ENCODE assay signal across 1 cellular context in the genomic region with DNA sequence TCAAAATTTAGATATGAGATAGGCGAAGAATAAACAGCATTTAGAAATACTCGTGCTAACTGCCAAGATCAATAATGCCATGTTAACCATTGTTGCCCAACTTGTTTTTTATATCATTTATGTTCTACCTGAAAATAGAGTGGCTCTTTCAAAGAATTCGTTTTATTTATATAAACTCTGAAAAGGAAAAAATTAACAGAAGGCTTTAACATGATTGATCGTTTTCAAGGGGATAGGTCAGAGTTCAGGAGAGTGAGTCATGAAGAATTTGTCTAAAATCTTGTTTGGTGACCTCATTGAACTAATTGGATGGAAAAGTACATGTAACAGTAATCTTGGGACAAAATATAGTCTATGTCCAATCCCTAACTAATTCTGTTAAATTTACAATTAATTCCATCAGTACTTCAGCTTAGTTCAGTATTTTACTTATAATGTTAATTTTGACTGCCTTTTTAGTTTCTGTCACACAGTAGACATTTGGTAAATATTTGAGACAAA.
TF ChIP-seq lines count a peak whose summit lies in the region.

No MANE protein-coding gene starts in this region.

TF ChIP-seq in HepG2, 621 proteins besides CTCF, POLR2A, EP300 and RAD21 (continued from another document):
- no peak for TF ChIP-seq FOXC1 (CRISPR knock-in tag; IDR thresholded peaks at IDR 0.05; ENCODE audit: borderline replicate concordance)
- TF ChIP-seq, protein P1, sequence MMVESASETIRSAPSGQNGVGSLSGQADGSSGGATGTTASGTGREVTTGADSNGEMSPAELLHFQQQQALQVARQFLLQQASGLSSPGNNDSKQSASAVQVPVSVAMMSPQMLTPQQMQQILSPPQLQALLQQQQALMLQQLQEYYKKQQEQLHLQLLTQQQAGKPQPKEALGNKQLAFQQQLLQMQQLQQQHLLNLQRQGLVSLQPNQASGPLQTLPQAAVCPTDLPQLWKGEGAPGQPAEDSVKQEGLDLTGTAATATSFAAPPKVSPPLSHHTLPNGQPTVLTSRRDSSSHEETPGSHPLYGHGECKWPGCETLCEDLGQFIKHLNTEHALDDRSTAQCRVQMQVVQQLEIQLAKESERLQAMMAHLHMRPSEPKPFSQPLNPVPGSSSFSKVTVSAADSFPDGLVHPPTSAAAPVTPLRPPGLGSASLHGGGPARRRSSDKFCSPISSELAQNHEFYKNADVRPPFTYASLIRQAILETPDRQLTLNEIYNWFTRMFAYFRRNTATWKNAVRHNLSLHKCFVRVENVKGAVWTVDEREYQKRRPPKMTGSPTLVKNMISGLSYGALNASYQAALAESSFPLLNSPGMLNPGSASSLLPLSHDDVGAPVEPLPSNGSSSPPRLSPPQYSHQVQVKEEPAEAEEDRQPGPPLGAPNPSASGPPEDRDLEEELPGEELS (CRISPR knock-in tag; IDR thresholded peaks at IDR 0.05) = peak; percentile 69; the same call in 1 of the 2 replicates
- TF ChIP-seq, protein P2, sequence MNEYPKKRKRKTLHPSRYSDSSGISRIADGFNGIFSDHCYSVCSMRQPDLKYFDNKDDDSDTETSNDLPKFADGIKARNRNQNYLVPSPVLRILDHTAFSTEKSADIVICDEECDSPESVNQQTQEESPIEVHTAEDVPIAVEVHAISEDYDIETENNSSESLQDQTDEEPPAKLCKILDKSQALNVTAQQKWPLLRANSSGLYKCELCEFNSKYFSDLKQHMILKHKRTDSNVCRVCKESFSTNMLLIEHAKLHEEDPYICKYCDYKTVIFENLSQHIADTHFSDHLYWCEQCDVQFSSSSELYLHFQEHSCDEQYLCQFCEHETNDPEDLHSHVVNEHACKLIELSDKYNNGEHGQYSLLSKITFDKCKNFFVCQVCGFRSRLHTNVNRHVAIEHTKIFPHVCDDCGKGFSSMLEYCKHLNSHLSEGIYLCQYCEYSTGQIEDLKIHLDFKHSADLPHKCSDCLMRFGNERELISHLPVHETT (CRISPR knock-in tag; conservative IDR thresholded peaks at IDR 0.05) = no peak
- TF ChIP-seq, protein P3, sequence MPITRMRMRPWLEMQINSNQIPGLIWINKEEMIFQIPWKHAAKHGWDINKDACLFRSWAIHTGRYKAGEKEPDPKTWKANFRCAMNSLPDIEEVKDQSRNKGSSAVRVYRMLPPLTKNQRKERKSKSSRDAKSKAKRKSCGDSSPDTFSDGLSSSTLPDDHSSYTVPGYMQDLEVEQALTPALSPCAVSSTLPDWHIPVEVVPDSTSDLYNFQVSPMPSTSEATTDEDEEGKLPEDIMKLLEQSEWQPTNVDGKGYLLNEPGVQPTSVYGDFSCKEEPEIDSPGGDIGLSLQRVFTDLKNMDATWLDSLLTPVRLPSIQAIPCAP (CRISPR knock-in tag; IDR thresholded peaks at IDR 0.05; ENCODE audit: low read depth) = no peak
- no peak for TF ChIP-seq ZFP90 (CRISPR knock-in tag; IDR thresholded peaks at IDR 0.05; ENCODE audit: borderline replicate concordance)
- TF ChIP-seq MIER3 (CRISPR knock-in tag; IDR thresholded peaks at IDR 0.05; ENCODE audit: borderline replicate concordance) = peak; percentile 37; the same call in 1 of the 2 replicates
- no peak for TF ChIP-seq ZNF160 (CRISPR knock-in tag; IDR thresholded peaks at IDR 0.05)
- TF ChIP-seq PHF21A (CRISPR knock-in tag; IDR thresholded peaks at IDR 0.05) = no peak
- TF ChIP-seq ZMYM3 (CRISPR knock-in tag; IDR thresholded peaks at IDR 0.05) = no peak
- TF ChIP-seq, protein P4, sequence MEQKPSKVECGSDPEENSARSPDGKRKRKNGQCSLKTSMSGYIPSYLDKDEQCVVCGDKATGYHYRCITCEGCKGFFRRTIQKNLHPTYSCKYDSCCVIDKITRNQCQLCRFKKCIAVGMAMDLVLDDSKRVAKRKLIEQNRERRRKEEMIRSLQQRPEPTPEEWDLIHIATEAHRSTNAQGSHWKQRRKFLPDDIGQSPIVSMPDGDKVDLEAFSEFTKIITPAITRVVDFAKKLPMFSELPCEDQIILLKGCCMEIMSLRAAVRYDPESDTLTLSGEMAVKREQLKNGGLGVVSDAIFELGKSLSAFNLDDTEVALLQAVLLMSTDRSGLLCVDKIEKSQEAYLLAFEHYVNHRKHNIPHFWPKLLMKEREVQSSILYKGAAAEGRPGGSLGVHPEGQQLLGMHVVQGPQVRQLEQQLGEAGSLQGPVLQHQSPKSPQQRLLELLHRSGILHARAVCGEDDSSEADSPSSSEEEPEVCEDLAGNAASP (CRISPR knock-in tag; IDR thresholded peaks at IDR 0.05; ENCODE audit: borderline replicate concordance) = peak; percentile 21; the same call in 1 of the 2 replicates
- TF ChIP-seq, protein P5, sequence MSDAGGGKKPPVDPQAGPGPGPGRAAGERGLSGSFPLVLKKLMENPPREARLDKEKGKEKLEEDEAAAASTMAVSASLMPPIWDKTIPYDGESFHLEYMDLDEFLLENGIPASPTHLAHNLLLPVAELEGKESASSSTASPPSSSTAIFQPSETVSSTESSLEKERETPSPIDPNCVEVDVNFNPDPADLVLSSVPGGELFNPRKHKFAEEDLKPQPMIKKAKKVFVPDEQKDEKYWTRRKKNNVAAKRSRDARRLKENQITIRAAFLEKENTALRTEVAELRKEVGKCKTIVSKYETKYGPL (CRISPR knock-in tag; IDR thresholded peaks at IDR 0.05) = no peak
- TF ChIP-seq ZNF460 (CRISPR knock-in tag; IDR thresholded peaks at IDR 0.05; ENCODE audit: borderline replicate concordance) = no peak
- TF ChIP-seq FOSL2 (CRISPR knock-in tag; IDR thresholded peaks at IDR 0.05) = peak; percentile 20; the same call in 1 of the 2 replicates
- no peak for TF ChIP-seq ZNF678 (CRISPR knock-in tag; IDR thresholded peaks at IDR 0.05)
- TF ChIP-seq, protein P6, sequence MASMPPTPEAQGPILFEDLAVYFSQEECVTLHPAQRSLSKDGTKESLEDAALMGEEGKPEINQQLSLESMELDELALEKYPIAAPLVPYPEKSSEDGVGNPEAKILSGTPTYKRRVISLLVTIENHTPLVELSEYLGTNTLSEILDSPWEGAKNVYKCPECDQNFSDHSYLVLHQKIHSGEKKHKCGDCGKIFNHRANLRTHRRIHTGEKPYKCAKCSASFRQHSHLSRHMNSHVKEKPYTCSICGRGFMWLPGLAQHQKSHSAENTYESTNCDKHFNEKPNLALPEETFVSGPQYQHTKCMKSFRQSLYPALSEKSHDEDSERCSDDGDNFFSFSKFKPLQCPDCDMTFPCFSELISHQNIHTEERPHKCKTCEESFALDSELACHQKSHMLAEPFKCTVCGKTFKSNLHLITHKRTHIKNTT (CRISPR knock-in tag; IDR thresholded peaks at IDR 0.05) = no peak
- TF ChIP-seq FOXP1 (IDR thresholded peaks at IDR 0.05) = no peak
- peak; percentile 52; the same call in 1 of the 2 replicates for TF ChIP-seq FOXP1 (CRISPR knock-in tag; IDR thresholded peaks at IDR 0.05)
- TF ChIP-seq ZFX (CRISPR knock-in tag; IDR thresholded peaks at IDR 0.05; ENCODE audit: low read depth) = no peak
- no peak for TF ChIP-seq ZBTB20 (CRISPR knock-in tag; IDR thresholded peaks at IDR 0.05; ENCODE audit: borderline replicate concordance, low read depth)
- peak; percentile 35; the same call in 1 of the 2 replicates for TF ChIP-seq KAT8 (CRISPR knock-in tag; IDR thresholded peaks at IDR 0.05)
- no peak for TF ChIP-seq ZNF333 (CRISPR knock-in tag; IDR thresholded peaks at IDR 0.05; ENCODE audit: borderline replicate concordance)
- peak; percentile 77; the same call in 1 of the 2 replicates for TF ChIP-seq LCORL (IDR thresholded peaks at IDR 0.05)
- peak; percentile 70 for TF ChIP-seq LCORL (CRISPR knock-in tag; IDR thresholded peaks at IDR 0.05)
- peak; percentile 85 for TF ChIP-seq RXRB (CRISPR knock-in tag; IDR thresholded peaks at IDR 0.05; ENCODE audit: borderline replicate concordance)
- no peak for TF ChIP-seq SMARCC2 (IDR thresholded peaks at IDR 0.05)
- no peak for TF ChIP-seq ZNF292 (CRISPR knock-in tag; IDR thresholded peaks at IDR 0.05; ENCODE audit: borderline replicate concordance, low read depth)
- peak; percentile 53; the same call in 1 of the 2 replicates for TF ChIP-seq HDAC2 (CRISPR knock-in tag; IDR thresholded peaks at IDR 0.05)
- no peak for TF ChIP-seq ZNF101 (CRISPR knock-in tag; IDR thresholded peaks at IDR 0.05; ENCODE audit: borderline replicate concordance, low read depth)
- TF ChIP-seq CREB1 (IDR thresholded peaks at IDR 0.05) = peak; percentile 72
- TF ChIP-seq CREB1 (CRISPR knock-in tag; IDR thresholded peaks at IDR 0.05) = peak; percentile 70
- TF ChIP-seq, protein P7, sequence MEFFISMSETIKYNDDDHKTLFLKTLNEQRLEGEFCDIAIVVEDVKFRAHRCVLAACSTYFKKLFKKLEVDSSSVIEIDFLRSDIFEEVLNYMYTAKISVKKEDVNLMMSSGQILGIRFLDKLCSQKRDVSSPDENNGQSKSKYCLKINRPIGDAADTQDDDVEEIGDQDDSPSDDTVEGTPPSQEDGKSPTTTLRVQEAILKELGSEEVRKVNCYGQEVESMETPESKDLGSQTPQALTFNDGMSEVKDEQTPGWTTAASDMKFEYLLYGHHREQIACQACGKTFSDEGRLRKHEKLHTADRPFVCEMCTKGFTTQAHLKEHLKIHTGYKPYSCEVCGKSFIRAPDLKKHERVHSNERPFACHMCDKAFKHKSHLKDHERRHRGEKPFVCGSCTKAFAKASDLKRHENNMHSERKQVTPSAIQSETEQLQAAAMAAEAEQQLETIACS (CRISPR knock-in tag; IDR thresholded peaks at IDR 0.05) = no peak
- TF ChIP-seq, protein P8, sequence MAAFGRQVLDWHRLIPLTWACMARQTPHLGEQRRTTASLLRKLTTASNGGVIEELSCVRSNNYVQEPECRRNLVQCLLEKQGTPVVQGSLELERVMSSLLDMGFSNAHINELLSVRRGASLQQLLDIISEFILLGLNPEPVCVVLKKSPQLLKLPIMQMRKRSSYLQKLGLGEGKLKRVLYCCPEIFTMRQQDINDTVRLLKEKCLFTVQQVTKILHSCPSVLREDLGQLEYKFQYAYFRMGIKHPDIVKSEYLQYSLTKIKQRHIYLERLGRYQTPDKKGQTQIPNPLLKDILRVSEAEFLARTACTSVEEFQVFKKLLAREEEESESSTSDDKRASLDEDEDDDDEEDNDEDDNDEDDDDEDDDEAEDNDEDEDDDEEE (CRISPR knock-in tag; IDR thresholded peaks at IDR 0.05) = no peak
